Comparison of ENCODE assay signal across 8 cellular contexts in genomic region chr6:41424370-41425058, GRCh38.
DNase-seq lines count a peak whose midpoint lies in the region; ATAC-seq, FAIRE-seq and TF ChIP-seq lines count a peak whose summit lies in the region.

No MANE protein-coding gene starts in this region.

- H3K9me3 ChIP-seq in mammary epithelial cell (replicated peaks; ENCODE audit: insufficient read depth, low read length): no peaks in the 10 kb centered on the region
- H3K9me3 ChIP-seq in kidney (ENCODE audit: control insufficient read depth in 1 of 2, low read length in 2 of 2): no peaks in the 10 kb centered on the region

- peaks cover 15% of the 10 kb centered on the region for H3K4me1 ChIP-seq in mammary epithelial cell (ENCODE audit: insufficient read depth, low read length)
- H3K4me1 ChIP-seq in kidney (ENCODE audit: control insufficient read depth in 1 of 2, insufficient read depth in 1 of 2, low read depth in 1 of 2, low read length in 2 of 2): peaks cover 0 to 7% of the 10 kb centered on the region in 2 donors

- in situ Hi-C loops in mammary epithelial cell (cut with MboI; ENCODE audit: low sequenced_read_pairs in 2 of 2): loop anchor here in 1 of 2 donors (5.0 kb wide), 1 partner anchor 168 kb away; no protein-coding TSS in a partner anchor

- ATAC-seq in GM21381 (IDR thresholded peaks at IDR 0.05; ENCODE audit: unreplicated experiment): peak; percentile 54
- ATAC-seq in GM19452 (IDR thresholded peaks at IDR 0.05; ENCODE audit: unreplicated experiment): no peak

- DNase-seq in AML-193 (lab: John Stamatoyannopoulos, UW) (peak; percentile 86), NCI-H2171 treated with DMSO at 0.1 percent for 48 hours (lab: John Stamatoyannopoulos, UW) (peak; percentile 73), mammary epithelial cell (peak; percentile 55), kidney (no peak)
- peak; percentile 70 for DNase-seq in stimulated activated CD4-positive, alpha-beta T cell treated with anti-CD3 and anti-CD28 coated beads, Interleukin-1b, Interleukin-23, amount 100 ng/mL, for 48 hours

- dilution Hi-C loops in mammary epithelial cell (cut with HindIII; ENCODE audit: low sequenced_read_pairs): no loop called here

- CTCF ChIA-PET in mammary epithelial cell (lab: Charles Lee; ENCODE audit: low non-redundant PET): interaction anchor here (0.5 to 0.8 kb wide), 2 partner anchors 28 to 344 kb away, joined by 4 to 10 read pairs; no protein-coding TSS in a partner anchor

- no peak overlapping the region for H3K27ac ChIP-seq in mammary epithelial cell (ENCODE audit: insufficient read depth, low read depth, low read length)
- no peak overlapping the region for H3K27ac ChIP-seq in kidney (ENCODE audit: low read depth in 2 of 2, low read length in 2 of 2)

- intact Hi-C loops in mammary epithelial cell (cut with micrococcal nuclease): loop anchor here (1.0 to 2.0 kb wide), 4 partner anchors 55 to 258 kb away; partner anchors contain the start of gene FOXP4
- intact Hi-C loops in kidney (cut with DNase I): no loop called here

- H4K20me1 ChIP-seq in mammary epithelial cell (ENCODE audit: insufficient read depth, low read length): no peaks in the 10 kb centered on the region

- no peaks in the 10 kb centered on the region for H3K36me3 ChIP-seq in mammary epithelial cell (ENCODE audit: insufficient read depth, low read length)
- no peaks in the 10 kb centered on the region for H3K36me3 ChIP-seq in kidney (ENCODE audit: control insufficient read depth in 1 of 2, insufficient read depth in 2 of 2, low read length in 2 of 2)

- no peak overlapping the region for H3K9ac ChIP-seq in mammary epithelial cell (ENCODE audit: insufficient read depth, low read length)
- H3K9ac ChIP-seq in kidney (ENCODE audit: low read length in 2 of 2): no peak overlapping the region

- H3K27me3 ChIP-seq in mammary epithelial cell (ENCODE audit: insufficient read depth, low read length): peaks cover 3% of the 10 kb centered on the region

- no peak overlapping the region for H3K4me2 ChIP-seq in mammary epithelial cell (ENCODE audit: insufficient read depth, low read depth, low read length)

- no TSS peak for BruUV-seq in mammary epithelial cell (replicated peaks; lab: Mats Ljungman, UMichigan)

- H3K79me2 ChIP-seq in mammary epithelial cell (ENCODE audit: insufficient read depth, low read length): no peaks in the 10 kb centered on the region

- 0% methylated on average over 4 of the region's 4 CpGs for WGBS in mammary epithelial cell (ENCODE audit: low coverage, missing lambda C conversion rate)

- FAIRE-seq in kidney (lab: Jason Lieb, UNC): no peak

- H3K4me3 ChIP-seq in WI38 (ENCODE audit: low read depth, low read length): no peak overlapping the region
- H3K4me3 ChIP-seq in mammary epithelial cell (replicated peaks in 1 of 3; ENCODE audit: insufficient read depth in 1 of 3, low read depth in 2 of 3, low read length in 3 of 3): no peak overlapping the region
- H3K4me3 ChIP-seq in kidney (ENCODE audit: low read length in 2 of 2): no peak overlapping the region

- H2AFZ ChIP-seq in mammary epithelial cell (ENCODE audit: low read depth, low read length): peak overlapping the region; percentile 56

- peak; percentile 86 for TF ChIP-seq CTCF in WI38 (IDR thresholded peaks at IDR 0.05; ENCODE audit: low read depth, low read length)
- peak; percentile 87 to 90 for TF ChIP-seq CTCF in mammary epithelial cell (conservative IDR thresholded peaks at IDR 0.05 in 1 of 2, IDR thresholded peaks at IDR 0.05 in 1 of 2; ENCODE audit: extremely low read depth in 1 of 2, insufficient read depth in 1 of 2, low read depth in 1 of 2, low read length in 2 of 2)
- peak; percentile 88 for TF ChIP-seq CTCF in kidney (IDR thresholded peaks at IDR 0.05; ENCODE audit: borderline replicate concordance, extremely low read depth, insufficient read depth)
